Comparison of ENCODE assay signal across 8 cellular contexts in the genomic region with DNA sequence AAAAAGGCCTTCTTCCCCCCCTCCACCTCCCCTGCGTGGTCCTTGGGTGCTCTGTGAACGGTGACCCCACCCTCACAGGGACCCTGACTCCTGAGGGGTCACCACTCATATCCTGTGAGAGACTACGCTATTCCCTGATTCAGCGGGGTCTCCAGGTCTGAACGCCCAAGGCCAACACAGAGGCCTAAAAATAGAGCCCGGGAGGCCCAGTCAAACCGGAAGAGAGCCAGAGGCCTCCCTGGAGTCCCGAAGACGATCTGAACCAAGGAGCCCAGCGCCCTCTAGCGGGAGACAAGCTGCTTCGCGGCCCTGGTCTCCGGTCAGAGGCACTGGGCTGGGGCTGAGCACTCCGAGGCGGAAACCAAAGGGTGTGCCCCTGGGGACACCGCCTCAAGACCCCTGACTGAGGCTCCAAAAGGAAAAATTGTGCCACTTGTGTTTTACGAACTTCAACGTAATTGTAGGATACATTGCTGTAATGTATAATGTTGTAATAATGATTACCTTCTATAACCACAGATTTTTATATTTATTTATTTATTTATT. TPM values are rescaled to one million over a fixed set of nuclear protein-coding genes. Genes with fewer than 3 reads are reported as not detected.
DNase-seq lines count a peak whose midpoint lies in the region; ATAC-seq lines count a peak whose summit lies in the region.

No MANE protein-coding gene starts in this region.

- H3K27ac ChIP-seq in BLaER1: peak overlapping the region; percentile 80

- peak overlapping the region; percentile 70 for H3K4me2 ChIP-seq in BLaER1

- H3K27me3 ChIP-seq in BLaER1: no peaks in the 10 kb centered on the region

- ATAC-seq in GM19351 (IDR thresholded peaks at IDR 0.05; ENCODE audit: unreplicated experiment) (peak; percentile 94), HG03460 (IDR thresholded peaks at IDR 0.05; ENCODE audit: unreplicated experiment) (peak; percentile 92), left lobe of liver (peak; percentile 100)

- H3K36me3 ChIP-seq in BLaER1: no peaks in the 10 kb centered on the region

- H3K4me1 ChIP-seq in BLaER1: peaks cover 56% of the 10 kb centered on the region

- peak overlapping the region; percentile 36; the same call in 1 of the 2 replicates for H3K4me3 ChIP-seq in BLaER1

- DNase-seq in NCI-H460 (ENCODE audit: extremely low read depth, low read depth): peak; percentile 97
- DNase-seq in activated CD4-positive, CD25-positive, alpha-beta regulatory T cell treated with anti-CD3 and anti-CD28 coated beads, Interleukin-2, amount 50 U/mL, for 72 hours: peak; percentile 98
- peak; percentile 93 for DNase-seq in cerebellar cortex (ENCODE audit: low spot score)
- DNase-seq in left lobe of liver (ENCODE audit: low spot score): peak; percentile 89
- peak; percentile 93 to 95 for DNase-seq in stimulated activated CD4-positive, alpha-beta T cell treated with anti-CD3 and anti-CD28 coated beads, Interleukin-1b, Interleukin-23, amount 100 ng/mL, for 4 hours (ENCODE audit: low read depth in 2 of 2)

- peak overlapping the region; percentile 66 for H3K9ac ChIP-seq in BLaER1

- peaks cover 9% of the 10 kb centered on the region for H3K9me3 ChIP-seq in BLaER1

- H4K20me1 ChIP-seq in BLaER1: no peaks in the 10 kb centered on the region

RNA-seq across cellular contexts. Expression of gene PSEN2, which starts 42.4 kb away (rescaled TPM):
- 20.0 and 24.1 TPM in 2 replicates for total RNA-seq in NCI-H460 (2014; rRNA removed; shearing (Covaris generic))
- polyA plus RNA-seq in NCI-H460 (2014; cell fraction: nucleus; rRNA removed): 30.8 and 34.3 TPM in 2 replicates
- 21.7 TPM for total RNA-seq in left lobe of liver

Comparison
In these comparisons a context has a peak if more than half of its experiments do, and no peak if none do; other contexts are left out.
1. Peak in every context shown above with its lines: DNase-seq, ATAC-seq, H3K4me3 ChIP-seq and H3K27ac ChIP-seq.